In genomic region chr11:93663021-93663420, GRCh38 we compare ENCODE assay signal across 11 cellular contexts. TPM values are rescaled to one million over a fixed set of nuclear protein-coding genes. Genes with fewer than 3 reads are reported as not detected.
DNase-seq lines count a peak whose midpoint lies in the region; ATAC-seq, FAIRE-seq and TF ChIP-seq lines count a peak whose summit lies in the region.
"Had no signal": no experiment of that assay in that cellular context is flagged by ENCODE, and none has a peak within 500 bp of the region (broad histone marks: within the 10 kb centered on the region; RNA-seq: fewer than 3 reads in every experiment).

No MANE protein-coding gene starts in this region.

- in situ Hi-C loops in HepG2 (cut with HindIII; ENCODE audit: extremely low pct_ligation_motif_present, low pct_unique_long_range_greater_than_20kb) = no loop called here

- CTCF ChIA-PET in HepG2 (lab: Yijun Ruan, JAX; ENCODE audit: low intra/inter-chr PET ratio, low total read pairs) (no interaction called here), OCI-LY7 (lab: Charles Lee; ENCODE audit: unreplicated experiment) (no interaction called here), endothelial cell of umbilical vein (lab: Charles Lee) (no interaction called here)

- no peak for TF ChIP-seq RAD21 in HepG2 (CRISPR knock-in tag; IDR thresholded peaks at IDR 0.05)

- H3K4me1 ChIP-seq in HepG2 (ENCODE audit: insufficient read depth, low read length) (peaks cover 28% of the 10 kb centered on the region), right lobe of liver (peaks cover 0 to 11% (median 0%) of the 10 kb centered on the region in 4 donors), OCI-LY7 (ENCODE audit: insufficient read depth, low read length, poor library complexity, severe bottlenecking) (peaks cover 28% of the 10 kb centered on the region), endothelial cell of umbilical vein (ENCODE audit: control insufficient read depth, extremely low read depth, insufficient read depth, low read length) (peaks cover 9% of the 10 kb centered on the region)

- H3K27ac Mint-ChIP-seq in type B pancreatic cell = no peak overlapping the region

- H3K27me3 Mint-ChIP-seq in type B pancreatic cell = peaks cover 14% of the 10 kb centered on the region

- H3K27ac ChIP-seq in HepG2 (ENCODE audit: extremely low read length, insufficient read depth, low read length) (no peak overlapping the region), right lobe of liver (no peak overlapping the region), OCI-LY7 (ENCODE audit: low read depth, low read length, poor library complexity, severe bottlenecking) (no peak overlapping the region), endothelial cell of umbilical vein (ENCODE audit: insufficient read depth, low read depth, low read length) (no peak overlapping the region)
- H3K27ac ChIP-seq: left ventricle myocardium inferior had no signal

- peak overlapping the region; percentile 90 for H3K4me3 Mint-ChIP-seq in type B pancreatic cell

- no peak for TF ChIP-seq CTCF in HepG2 (CRISPR knock-in tag; IDR thresholded peaks at IDR 0.05)
- TF ChIP-seq CTCF in right lobe of liver (IDR thresholded peaks at IDR 0.05) = no peak
- TF ChIP-seq CTCF in OCI-LY7 (conservative IDR thresholded peaks at IDR 0.05; ENCODE audit: low read length) = no peak
- TF ChIP-seq CTCF in endothelial cell of umbilical vein (IDR thresholded peaks at IDR 0.05; ENCODE audit: extremely low read depth in 1 of 2, insufficient read depth in 1 of 2, low read depth in 1 of 2, low read length in 2 of 2) = no peak
- no peak for TF ChIP-seq CTCF in type B pancreatic cell (conservative IDR thresholded peaks at IDR 0.05)

- H3K9me3 Mint-ChIP-seq in type B pancreatic cell = no peaks in the 10 kb centered on the region

- H4K20me1 ChIP-seq in HepG2 (ENCODE audit: insufficient read depth, low read length) (no peaks in the 10 kb centered on the region), OCI-LY7 (ENCODE audit: insufficient read depth, low read length) (peaks cover 15% of the 10 kb centered on the region; the same call in 1 of the 2 replicates), endothelial cell of umbilical vein (replicated peaks; ENCODE audit: control insufficient read depth, extremely low read depth, insufficient read depth, low read length) (no peaks in the 10 kb centered on the region)

- 93% methylated on average over 3 of the region's 3 CpGs for WGBS in HepG2 (ENCODE audit: low lambda C conversion rate)
- 78% methylated on average over 3 of the region's 3 CpGs for WGBS in right lobe of liver (ENCODE audit: insufficient coverage, low coverage, low lambda C conversion rate, missing lambda C conversion rate)

- peaks cover 4% of the 10 kb centered on the region for H3K4me1 Mint-ChIP-seq in type B pancreatic cell (ENCODE audit: unreplicated experiment)

- no peak for TF ChIP-seq EP300 in HepG2 (IDR thresholded peaks at IDR 0.05; ENCODE audit: low read depth in 2 of 2, low read length in 2 of 2)
- no peak for TF ChIP-seq EP300 in HepG2 (CRISPR knock-in tag; IDR thresholded peaks at IDR 0.05; ENCODE audit: borderline replicate concordance)

- H3K4me2 ChIP-seq in HepG2 (ENCODE audit: low read depth, low read length) (peak overlapping the region; percentile 81), OCI-LY7 (ENCODE audit: low read length) (peak overlapping the region; percentile 91), endothelial cell of umbilical vein (ENCODE audit: insufficient read depth, low read length) (peak overlapping the region; percentile 95)

- FAIRE-seq in HepG2 (lab: Jason Lieb, UNC) = no peak
- no peak for FAIRE-seq in endothelial cell of umbilical vein (lab: Jason Lieb, UNC)

- no peak for TF ChIP-seq POLR2A in HepG2 (IDR thresholded peaks at IDR 0.05; ENCODE audit: insufficient read depth in 1 of 2, low read depth in 2 of 2, low read length in 2 of 2)
- no peak for TF ChIP-seq POLR2A in right lobe of liver (IDR thresholded peaks at IDR 0.05)
- no peak for TF ChIP-seq POLR2A in endothelial cell of umbilical vein (IDR thresholded peaks at IDR 0.05; ENCODE audit: low read depth, low read length)

- peaks cover 31% of the 10 kb centered on the region for H3K79me2 ChIP-seq in HepG2 (ENCODE audit: insufficient read depth, low read length)
- peaks cover 59% of the 10 kb centered on the region for H3K79me2 ChIP-seq in OCI-LY7 (ENCODE audit: insufficient read depth, low read depth, low read length)
- peaks cover 45% of the 10 kb centered on the region for H3K79me2 ChIP-seq in endothelial cell of umbilical vein (ENCODE audit: control insufficient read depth, insufficient read depth, low read length)

- DNase-seq in HepG2 (ENCODE audit: low spot score) = no peak
- no peak for DNase-seq in right lobe of liver
- DNase-seq in OCI-LY7 (ENCODE audit: low spot score) = no peak
- no peak for DNase-seq in endothelial cell of umbilical vein (ENCODE audit: low read depth, low spot score)
- DNase-seq in type B pancreatic cell (ENCODE audit: extremely low spot score, unreplicated experiment) = no peak
- DNase-seq in NCI-H1048 (lab: John Stamatoyannopoulos, UW) = no peak
- no peak for DNase-seq in mesenteric fat pad (ENCODE audit: low spot score)
- DNase-seq in NCI-H1105 (lab: John Stamatoyannopoulos, UW) = no peak
- DNase-seq: activated CD8-positive, alpha-beta memory T cell treated with anti-CD3 and anti-CD28 coated beads, Interleukin-2, amount 50 U/mL, for 48 hours; gastrocnemius medialis; left ventricle myocardium inferior had no signal

- H3K27me3 ChIP-seq in HepG2 (ENCODE audit: control insufficient read depth in 1 of 2, insufficient read depth in 2 of 2, low read length in 2 of 2) (no peaks in the 10 kb centered on the region; a peak in 1 of 5 replicates), right lobe of liver (no peaks in the 10 kb centered on the region), endothelial cell of umbilical vein (ENCODE audit: control insufficient read depth in 2 of 2, insufficient read depth in 2 of 2, low read length in 2 of 2) (peaks cover 10% of the 10 kb centered on the region in 2 experiments)
- H3K27me3 ChIP-seq: gastrocnemius medialis had no signal

- H3K36me3 ChIP-seq in HepG2 (replicated peaks in 1 of 2; ENCODE audit: control insufficient read depth in 1 of 2, insufficient read depth in 2 of 2, low read length in 2 of 2) = peaks cover 0 to 11% of the 10 kb centered on the region in 2 experiments; a peak in 4 of 5 replicates
- peaks cover 0 to 13% (median 3%) of the 10 kb centered on the region in 4 donors for H3K36me3 ChIP-seq in right lobe of liver
- H3K36me3 ChIP-seq in OCI-LY7 (ENCODE audit: insufficient read depth, low read length) = peaks cover 50% of the 10 kb centered on the region
- H3K36me3 ChIP-seq in endothelial cell of umbilical vein (ENCODE audit: control insufficient read depth in 2 of 2, extremely low read depth in 1 of 2, insufficient read depth in 2 of 2, low read length in 2 of 2) = peaks cover 0 to 3% of the 10 kb centered on the region in 2 experiments

- H3K9me1 ChIP-seq in endothelial cell of umbilical vein (replicated peaks; ENCODE audit: control insufficient read depth, extremely low read depth, insufficient read depth, low read length) = no peaks in the 10 kb centered on the region

- no TSS peak for BruUV-seq in HepG2 (replicated peaks; lab: Mats Ljungman, UMichigan)
- BruUV-seq in OCI-LY7 (replicated peaks; lab: Mats Ljungman, UMichigan) = no TSS peak
- no TSS peak for BruUV-seq in endothelial cell of umbilical vein (replicated peaks; lab: Mats Ljungman, UMichigan)

- H2AFZ ChIP-seq in HepG2 (ENCODE audit: low read length) (no peak overlapping the region), OCI-LY7 (ENCODE audit: low read length) (no peak overlapping the region), endothelial cell of umbilical vein (ENCODE audit: low read depth, low read length) (no peak overlapping the region)

- POLR2A ChIA-PET in HepG2 (lab: Yijun Ruan, JAX) = no interaction called here
- POLR2A ChIA-PET in OCI-LY7 (lab: Charles Lee) = interaction anchor here (0.6 to 1.9 kb wide), 5 partner anchors 9 to 448 kb away, joined by 3 to 7 read pairs (median 4); partner anchors contain the start of genes C11orf54 and TAF1D
- POLR2A ChIA-PET in endothelial cell of umbilical vein (lab: Charles Lee) = no interaction called here

- no peaks in the 10 kb centered on the region for H3K9me2 ChIP-seq in OCI-LY7 (ENCODE audit: insufficient read depth, low read length)

- H3K9ac ChIP-seq in HepG2 (ENCODE audit: insufficient read depth, low read depth, low read length) (peak overlapping the region; percentile 83; the same call in 1 of the 2 replicates), endothelial cell of umbilical vein (replicated peaks; ENCODE audit: extremely low read depth, insufficient read depth, low read length) (no peak overlapping the region)

- intact Hi-C loops in HepG2 (cut with micrococcal nuclease; ENCODE audit: unreplicated experiment) (loop anchor here (5.0 kb wide), 1 partner anchor 131 kb away; no protein-coding TSS in a partner anchor), right lobe of liver (cut with DNase I) (no loop called here), OCI-LY7 (cut with micrococcal nuclease; ENCODE audit: unreplicated experiment) (loop anchor here (5.0 kb wide), 3 partner anchors 119 to 464 kb away; partner anchors contain the start of genes MED17, PANX1 and SMCO4), endothelial cell of umbilical vein (cut with micrococcal nuclease) (no loop called here)

- no peak for ATAC-seq in HepG2
- ATAC-seq in right lobe of liver = no peak
- ATAC-seq: gastrocnemius medialis had no signal

- H3K36me3 Mint-ChIP-seq in type B pancreatic cell = peaks cover 4% of the 10 kb centered on the region

- H3K9me3 ChIP-seq in HepG2 (ENCODE audit: low read length) = no peaks in the 10 kb centered on the region
- no peaks in the 10 kb centered on the region for H3K9me3 ChIP-seq in right lobe of liver
- H3K9me3 ChIP-seq in OCI-LY7 (ENCODE audit: low read length) = no peaks in the 10 kb centered on the region; the same call in 1 of the 2 replicates
- H3K9me3 ChIP-seq in endothelial cell of umbilical vein (replicated peaks; ENCODE audit: control insufficient read depth, insufficient read depth, low read length) = no peaks in the 10 kb centered on the region
- H3K9me3 ChIP-seq: gastrocnemius medialis, left ventricle myocardium inferior had no signal

- dilution Hi-C loops in endothelial cell of umbilical vein (cut with MboI; ENCODE audit: extremely low pct_ligation_motif_present, low sequenced_read_pairs) = no loop called here

- H3K4me3 ChIP-seq in HepG2 (replicated peaks in 1 of 3; ENCODE audit: insufficient read depth in 1 of 3, low read depth in 2 of 3, low read length in 3 of 3) = peak overlapping the region in 2 of 3 experiments; percentile 71 to 88; a peak in 2 of 6 replicates
- H3K4me3 ChIP-seq in right lobe of liver = no peak overlapping the region
- H3K4me3 ChIP-seq in OCI-LY7 (ENCODE audit: low read depth, low read length, poor library complexity, severe bottlenecking) = peak overlapping the region; percentile 97
- peak overlapping the region in 1 of 3 experiments; percentile 18 for H3K4me3 ChIP-seq in endothelial cell of umbilical vein (replicated peaks in 1 of 3; ENCODE audit: insufficient read depth in 1 of 3, low read depth in 1 of 3, low read length in 3 of 3)

RNA-seq across cellular contexts. Expression of gene CEP295, which starts 1.5 kb away (rescaled TPM):
- total RNA-seq in HepG2 (2016; rRNA removed; fragmentation: Illumina TruSeq; extraction: Trizol) (19.2 and 23.8 TPM in 2 replicates), right lobe of liver (10 to 100 TPM in 1 of 6 experiments, 1 to 10 TPM in 5; 3.2 to 10.6 (median 3.9) TPM), OCI-LY7 (2022) (34.8 and 38.0 TPM in 2 replicates), endothelial cell of umbilical vein (16.7 and 21.4 TPM in 2 replicates), type B pancreatic cell (ENCODE audit: low replicate concordance) (12.1 and 19.2 TPM in 2 replicates), mesenteric fat pad (6.6 TPM)
- total RNA-seq in HepG2 (2016; cell fraction: cytosol; rRNA removed; fragmentation: Illumina TruSeq; extraction: Trizol; ENCODE audit: low read depth) = 5.1 and 7.4 TPM in 2 replicates
- 17.2 and 21.0 TPM in 2 replicates for total RNA-seq in HepG2 (2016; cell fraction: insoluble cytoplasmic fraction; rRNA removed; fragmentation: Illumina TruSeq; extraction: Trizol)
- total RNA-seq in HepG2 (2016; cell fraction: membrane; rRNA removed; fragmentation: Illumina TruSeq; extraction: Trizol) = 9.8 and 11.9 TPM in 2 replicates
- total RNA-seq in HepG2 (2016; cell fraction: nucleus; rRNA removed; fragmentation: Illumina TruSeq; extraction: Trizol) = 54.8 and 58.3 TPM in 2 replicates
- polyA plus RNA-seq in HepG2 (2011; rRNA removed) (5.8 and 6.9 TPM in 2 replicates), endothelial cell of umbilical vein (4.3 and 5.3 TPM in 2 replicates)
- 1.6 and 2.4 TPM in 2 replicates for polyA plus RNA-seq in HepG2 (2011; cell fraction: cytosol; rRNA removed)
- polyA plus RNA-seq in HepG2 (2011; cell fraction: nucleus; rRNA removed) = 7.4 and 9.2 TPM in 2 replicates
- 3.4 and 4.5 TPM in 2 replicates for polyA plus RNA-seq in HepG2 (2012)
- polyA plus RNA-seq in HepG2 (2016; cell fraction: cytosol; fragmentation: Illumina TruSeq; extraction: Trizol; ENCODE audit: low read depth) = 0.61 and 0.66 TPM in 2 replicates
- polyA plus RNA-seq in HepG2 (2016; cell fraction: insoluble cytoplasmic fraction; fragmentation: Illumina TruSeq; extraction: Trizol; ENCODE audit: low read depth) = 9.7 and 11.4 TPM in 2 replicates
- 1.7 and 2.1 TPM in 2 replicates for polyA plus RNA-seq in HepG2 (2016; cell fraction: membrane; fragmentation: Illumina TruSeq; extraction: Trizol; ENCODE audit: low read depth)
- 24.7 and 29.2 TPM in 2 replicates for polyA plus RNA-seq in HepG2 (2016; cell fraction: nucleus; fragmentation: Illumina TruSeq; extraction: Trizol; ENCODE audit: insufficient read depth, low read depth)
- polyA minus RNA-seq in HepG2 (2011; rRNA and poly(A)+ RNA removed; ENCODE audit: low replicate concordance) = 7.1 and 58.6 TPM in 2 replicates
- polyA minus RNA-seq in HepG2 (2011; cell fraction: cytosol; rRNA and poly(A)+ RNA removed) = 6.8 and 8.7 TPM in 2 replicates
- 76.9 and 83.3 TPM in 2 replicates for polyA minus RNA-seq in HepG2 (2011; cell fraction: nucleus; rRNA and poly(A)+ RNA removed)
- total RNA-seq in OCI-LY7 (2014; rRNA removed; shearing (Covaris generic)) = 38.9 and 43.4 TPM in 2 replicates
- 6.7 and 7.1 TPM in 2 replicates for polyA plus RNA-seq in endothelial cell of umbilical vein (2011; cell fraction: cytosol; rRNA removed)
- polyA plus RNA-seq in endothelial cell of umbilical vein (2011; cell fraction: nucleus; rRNA removed) = 33.9 and 42.5 TPM in 2 replicates
- 7.2 and 10.5 TPM in 2 replicates for polyA plus RNA-seq in endothelial cell of umbilical vein (2012)
- 21.4 and 24.4 TPM in 2 replicates for polyA minus RNA-seq in endothelial cell of umbilical vein
- 30.4 TPM for polyA minus RNA-seq in endothelial cell of umbilical vein (2011; cell fraction: cytosol; rRNA and poly(A)+ RNA removed)
- 54.8 and 83.8 TPM in 2 replicates for polyA minus RNA-seq in endothelial cell of umbilical vein (2011; cell fraction: nucleus; rRNA and poly(A)+ RNA removed)

Comparison
In these comparisons a context has a peak if more than half of its experiments do, and no peak if none do; other contexts are left out.
1. H3K4me3 ChIP-seq: peak in HepG2 (2 of 3) and OCI-LY7 (single experiment); none in right lobe of liver (0 of 3).
2. intact Hi-C loops: an anchor here in HepG2 (5.0 kb wide) and OCI-LY7 (5.0 kb wide); none called in right lobe of liver and endothelial cell of umbilical vein.
3. Peak in every context shown above with its lines, with median percentiles within 50 percentile points of each other: H3K4me2 ChIP-seq.